In the genomic region with DNA sequence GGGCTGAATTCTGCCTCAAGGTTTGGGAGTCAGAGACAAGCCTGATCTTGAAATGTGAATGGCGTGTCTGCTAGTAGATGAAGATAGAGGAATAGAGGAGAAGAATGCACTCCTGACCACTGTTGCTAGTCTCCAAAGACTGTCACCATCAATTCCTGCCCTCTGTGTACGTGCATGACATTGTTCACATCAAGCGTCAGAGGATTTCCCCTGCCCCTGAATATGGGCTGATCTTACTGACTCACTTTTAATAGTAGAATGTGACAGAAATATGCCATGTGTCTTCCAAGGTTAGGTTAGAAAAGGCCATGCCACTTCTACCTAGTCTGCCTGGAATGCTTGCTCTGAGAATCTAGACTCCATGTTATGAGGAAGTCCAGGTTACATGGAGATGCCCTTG, we compare ENCODE assay signal across 9 cellular contexts.
"Had no signal": no experiment of that assay in that cellular context is flagged by ENCODE, and none has a peak within 500 bp of the region (broad histone marks: within the 10 kb centered on the region; RNA-seq: fewer than 3 reads in every experiment).

No MANE protein-coding gene starts in this region.

- FAIRE-seq: H54, HTR-8/SVneo, K562 had no signal

- H2AFZ ChIP-seq: GM23248 had no signal

- H3K9ac ChIP-seq: GM23248 had no signal

- H3K4me3 ChIP-seq: GM23248, K562 had no signal

- DNase-seq: GM23248, GOT3, H9, HCEC 1CT, IMR-90, KG1 had no signal

- ATAC-seq: K562 had no signal

- H3K27ac ChIP-seq: GM23248 had no signal
